ENCODE assay signal across 8 cellular contexts in genomic region chr21:45074818-45075605, GRCh38. TPM values are rescaled to one million over a fixed set of nuclear protein-coding genes. Genes with fewer than 3 reads are reported as not detected.
DNase-seq lines count a peak whose midpoint lies in the region; ATAC-seq and TF ChIP-seq lines count a peak whose summit lies in the region.

No MANE protein-coding gene starts in this region.

- peak overlapping the region; percentile 76 for H3K27ac Mint-ChIP-seq in activated naive CD4-positive, alpha-beta T cell treated with anti-CD3 and anti-CD28 coated beads, Interleukin-2, amount 10 ng/mL, durations not matched to agents 7 days and 5 days

- no peaks in the 10 kb centered on the region for H3K36me3 ChIP-seq in heart right ventricle
- no peaks in the 10 kb centered on the region for H3K36me3 ChIP-seq in psoas muscle (ENCODE audit: insufficient read depth in 1 of 2, low read depth in 1 of 2)

- H3K27me3 ChIP-seq in AG04450 (ENCODE audit: control insufficient read depth, insufficient read depth, low read length) = no peaks in the 10 kb centered on the region
- H3K27me3 ChIP-seq in heart right ventricle = peaks cover 0 to 8% (median 0%) of the 10 kb centered on the region in 7 donors
- no peaks in the 10 kb centered on the region for H3K27me3 ChIP-seq in psoas muscle (ENCODE audit: insufficient read depth in 3 of 3, low read length in 2 of 3)

- H3K4me3 ChIP-seq in AG04450 (ENCODE audit: low read depth, low read length) (peak overlapping the region; percentile 83), heart right ventricle (peak overlapping the region; percentile 74 to 100 (median 86)), psoas muscle (peak overlapping the region; percentile 85)

- H3K36me3 Mint-ChIP-seq in activated naive CD4-positive, alpha-beta T cell treated with anti-CD3 and anti-CD28 coated beads, Interleukin-2, amount 10 ng/mL, durations not matched to agents 7 days and 5 days = peaks cover 13% of the 10 kb centered on the region

- H3K27ac ChIP-seq in AG04450 (ENCODE audit: low read depth, low read length) (peak overlapping the region; percentile 39), heart right ventricle (peak overlapping the region; percentile 50 to 81 (median 74)), psoas muscle (peak overlapping the region; percentile 44)

- no peaks in the 10 kb centered on the region for H3K9me3 Mint-ChIP-seq in activated naive CD4-positive, alpha-beta T cell treated with anti-CD3 and anti-CD28 coated beads, Interleukin-2, amount 10 ng/mL, durations not matched to agents 7 days and 5 days

- peaks cover 3% of the 10 kb centered on the region; the same call in 1 of the 2 replicates for H3K9me3 ChIP-seq in AG04450 (ENCODE audit: control insufficient read depth, insufficient read depth, low read length)
- no peaks in the 10 kb centered on the region for H3K9me3 ChIP-seq in heart right ventricle
- no peaks in the 10 kb centered on the region for H3K9me3 ChIP-seq in psoas muscle

- peaks cover 10 to 56% (median 25%) of the 10 kb centered on the region in 9 donors for H3K4me1 ChIP-seq in heart right ventricle
- H3K4me1 ChIP-seq in psoas muscle = peaks cover 43% of the 10 kb centered on the region

- WGBS in heart right ventricle, 2 donors = 0 to 1% methylated on average over 71 to 99 of the region's 99 CpGs
- WGBS in psoas muscle, 3 donors = 0 to 3% (median 1%) methylated on average over 51 to 99 of the region's 99 CpGs

- POLR2A ChIA-PET in AG04450 (lab: Yijun Ruan, JAX) = no interaction called here

- no peak for DNase-seq in AG04450 (ENCODE audit: low read depth, low spot score)
- peak; percentile 27 for DNase-seq in NCI-H1105 (lab: John Stamatoyannopoulos, UW)
- peak; percentile 41 for DNase-seq in activated naive CD4-positive, alpha-beta T cell treated with anti-CD3 and anti-CD28 coated beads, Interleukin-2, amount 10 ng/mL, durations not matched to agents 7 days and 5 days
- peak in 1 of 2 donors; percentile 42 for DNase-seq in heart right ventricle
- peak in 1 of 2 donors; percentile 69 for DNase-seq in psoas muscle
- DNase-seq in NCI-H446 (lab: John Stamatoyannopoulos, UW) = no peak
- no peak for DNase-seq in SW 1271 (lab: John Stamatoyannopoulos, UW)

- intact Hi-C loops in heart right ventricle (cut with DNase I) (loop anchor here in 6 of 10 donors (5.0 to 10.0 kb wide), 7 partner anchors 37 to 128 kb away; no protein-coding TSS in a partner anchor), psoas muscle (cut with DNase I) (loop anchor here (5.0 to 10.0 kb wide), 3 partner anchors 37 to 123 kb away; no protein-coding TSS in a partner anchor)

- TF ChIP-seq CTCF in AG04450 (IDR thresholded peaks at IDR 0.05; ENCODE audit: low read depth, low read length) (no peak), heart right ventricle (IDR thresholded peaks at IDR 0.05) (no peak), psoas muscle (IDR thresholded peaks at IDR 0.05) (no peak)

- no peaks in the 10 kb centered on the region for H3K27me3 Mint-ChIP-seq in activated naive CD4-positive, alpha-beta T cell treated with anti-CD3 and anti-CD28 coated beads, Interleukin-2, amount 10 ng/mL, durations not matched to agents 7 days and 5 days

- ATAC-seq in GM19438 (IDR thresholded peaks at IDR 0.05; ENCODE audit: low read depth, unreplicated experiment) = peak; percentile 29
- ATAC-seq in heart right ventricle = peak; percentile 29 to 48 (median 36)
- peak; percentile 7 to 45 (median 29) for ATAC-seq in psoas muscle

- peaks cover 49% of the 10 kb centered on the region for H3K4me1 Mint-ChIP-seq in activated naive CD4-positive, alpha-beta T cell treated with anti-CD3 and anti-CD28 coated beads, Interleukin-2, amount 10 ng/mL, durations not matched to agents 7 days and 5 days

- peak overlapping the region; percentile 86 for H3K4me3 Mint-ChIP-seq in activated naive CD4-positive, alpha-beta T cell treated with anti-CD3 and anti-CD28 coated beads, Interleukin-2, amount 10 ng/mL, durations not matched to agents 7 days and 5 days

- CTCF ChIA-PET in AG04450 (lab: Charles Lee) = interaction anchor here (1.3 kb wide), 1 partner anchor 125 kb away, joined by 6 read pairs; no protein-coding TSS in a partner anchor
- CTCF ChIA-PET in activated naive CD4-positive, alpha-beta T cell treated with anti-CD3 and anti-CD28 coated beads, Interleukin-2, amount 10 ng/mL, durations not matched to agents 7 days and 5 days (lab: Charles Lee) = interaction anchor here (1.1 to 4.8 kb wide), 5 partner anchors 24 to 63 kb away, joined by 5 to 36 read pairs (median 6); no protein-coding TSS in a partner anchor

RNA-seq across cellular contexts. Expression of gene ADARB1, which starts 0.6 kb away (rescaled TPM):
- polyA plus RNA-seq in AG04450 (2011; rRNA removed) (25.3 and 27.9 TPM in 2 replicates), heart right ventricle (10 to 100 TPM in 1 of 2 donors, 1 to 10 TPM in 1; 7.4 to 17.3 TPM), psoas muscle (1 to 10 TPM; 3.8 to 6.4 (median 4.1) TPM)
- 46.2 and 48.1 TPM in 2 replicates for polyA minus RNA-seq in AG04450 (2011; rRNA and poly(A)+ RNA removed)
- total RNA-seq in heart right ventricle (10 to 100 TPM; 11.8 to 21.2 (median 13.5) TPM), psoas muscle (10 to 100 TPM in 2 of 4 donors, 1 to 10 TPM in 2; 6.9 to 22.7 (median 14.4) TPM)

Comparison
In these comparisons a context has a peak if more than half of its experiments do, and no peak if none do; other contexts are left out.
1. DNase-seq: peak in NCI-H1105 (single experiment) and activated naive CD4-positive, alpha-beta T cell treated with anti-CD3 and anti-CD28 coated beads, Interleukin-2, amount 10 ng/mL, durations not matched to agents 7 days and 5 days (single experiment); none in AG04450 (single experiment), NCI-H446 (0 of 2) and SW 1271 (0 of 2).
2. Peak in every context shown above with its lines, with median percentiles within 50 percentile points of each other: H3K27ac ChIP-seq, H3K4me3 ChIP-seq and ATAC-seq.